Comparison of ENCODE assay signal across 18 cellular contexts in genomic region chr1:180198611-180199010, GRCh38. TPM values are rescaled to one million over a fixed set of nuclear protein-coding genes. Genes with fewer than 3 reads are reported as not detected.
DNase-seq lines count a peak whose midpoint lies in the region; ATAC-seq and TF ChIP-seq lines count a peak whose summit lies in the region.
"Had no signal": no experiment of that assay in that cellular context is flagged by ENCODE, and none has a peak within 500 bp of the region (broad histone marks: within the 10 kb centered on the region; RNA-seq: fewer than 3 reads in every experiment).

No MANE protein-coding gene starts in this region.

- H3K4me3 Mint-ChIP-seq in neural progenitor cell: no peak overlapping the region
- H3K4me3 Mint-ChIP-seq: CD14-positive monocyte; CD4-positive, alpha-beta memory T cell; GM23338; HFFc6 had no signal

- no peak for TF ChIP-seq CTCF in HEK293 (tag by site-specific recombination; IDR thresholded peaks at IDR 0.05)
- TF ChIP-seq CTCF in VCaP (conservative IDR thresholded peaks at IDR 0.05): no peak
- TF ChIP-seq CTCF in neural progenitor cell (IDR thresholded peaks at IDR 0.05): no peak

- H3K4me1 Mint-ChIP-seq in neural progenitor cell: peaks cover 13% of the 10 kb centered on the region
- H3K4me1 Mint-ChIP-seq: CD14-positive monocyte; CD4-positive, alpha-beta memory T cell had no signal

- intact Hi-C loops in posterior vena cava (cut with DNase I): no loop called here

- POLR2A ChIA-PET in HEK293 (lab: Yijun Ruan, JAX): no interaction called here

- ATAC-seq in HG03432 (IDR thresholded peaks at IDR 0.05; ENCODE audit: unreplicated experiment): no peak
- ATAC-seq: GM12878 had no signal

- no peak overlapping the region for H3K4me3 ChIP-seq in HEK293 (ENCODE audit: low read depth, low read length)
- no peak overlapping the region for H3K4me3 ChIP-seq in neural progenitor cell
- H3K4me3 ChIP-seq: GM12878, GM23338 had no signal

- H3K36me3 Mint-ChIP-seq in neural progenitor cell: peaks cover 4% of the 10 kb centered on the region

- H3K27ac ChIP-seq in HEK293 (ENCODE audit: extremely low read depth, low read depth, low read length): no peak overlapping the region
- peak overlapping the region; percentile 52 for H3K27ac ChIP-seq in VCaP
- H3K27ac ChIP-seq in neural progenitor cell: no peak overlapping the region
- H3K27ac ChIP-seq: KMS-11 had no signal

- DNase-seq in neural progenitor cell (ENCODE audit: low spot score): no peak
- no peak for DNase-seq in EL
- no peak for DNase-seq in posterior vena cava (ENCODE audit: low spot score)
- DNase-seq: ACHN; BE2C; CD4-positive, alpha-beta memory T cell; DMS153; DMS79; GF-D8; HCEC 1CT; HFFc6 had no signal

- H3K9me3 ChIP-seq in HEK293 (ENCODE audit: control insufficient read depth, insufficient read depth, low read depth, low read length): no peaks in the 10 kb centered on the region
- H3K9me3 ChIP-seq in neural progenitor cell (ENCODE audit: low read depth): no peaks in the 10 kb centered on the region
- H3K9me3 ChIP-seq: BE2C had no signal

- peak overlapping the region; percentile 26 for H3K4me2 ChIP-seq in neural progenitor cell
- H3K4me2 ChIP-seq: GM23338, KMS-11 had no signal

- H3K27ac Mint-ChIP-seq in neural progenitor cell: no peak overlapping the region
- H3K27ac Mint-ChIP-seq: CD14-positive monocyte; CD4-positive, alpha-beta memory T cell; GM23338; HFFc6 had no signal

- no peak overlapping the region for H2AFZ ChIP-seq in neural progenitor cell (replicated peaks)
- H2AFZ ChIP-seq: GM23338 had no signal

- H3K27me3 ChIP-seq in neural progenitor cell: no peaks in the 10 kb centered on the region
- H3K27me3 ChIP-seq: BE2C had no signal

- H3K27me3 Mint-ChIP-seq in neural progenitor cell (ENCODE audit: insufficient read depth, low read depth): peaks cover 18% of the 10 kb centered on the region
- H3K27me3 Mint-ChIP-seq: CD4-positive, alpha-beta memory T cell had no signal

- peaks cover 0 to 9% of the 10 kb centered on the region in 2 experiments; a peak in 1 of 3 replicates for H3K36me3 ChIP-seq in HEK293 (ENCODE audit: control insufficient read depth in 2 of 2, insufficient read depth in 1 of 2, low read length in 2 of 2)
- H3K36me3 ChIP-seq in neural progenitor cell: no peaks in the 10 kb centered on the region
- H3K36me3 ChIP-seq: BE2C had no signal

- no peaks in the 10 kb centered on the region for H3K79me2 ChIP-seq in neural progenitor cell (ENCODE audit: low read depth)

- CTCF ChIA-PET in HEK293 (lab: Yijun Ruan, JAX): interaction anchor here (0.6 to 2.4 kb wide), 3 partner anchors 10 to 279 kb away, joined by 3 to 15 read pairs (median 3); no protein-coding TSS in a partner anchor

- H3K9ac ChIP-seq in neural progenitor cell: no peak overlapping the region
- H3K9ac ChIP-seq: KMS-11 had no signal

- H3K4me1 ChIP-seq in HEK293 (ENCODE audit: control insufficient read depth, insufficient read depth, low read length): no peaks in the 10 kb centered on the region
- peaks cover 19% of the 10 kb centered on the region for H3K4me1 ChIP-seq in neural progenitor cell
- H3K4me1 ChIP-seq: BE2C had no signal

- no peaks in the 10 kb centered on the region for H3K9me3 Mint-ChIP-seq in neural progenitor cell
- H3K9me3 Mint-ChIP-seq: GM23338, HFFc6 had no signal

- peaks cover 29% of the 10 kb centered on the region for H4K20me1 ChIP-seq in neural progenitor cell (ENCODE audit: low read depth)

- peaks cover 5% of the 10 kb centered on the region for H3F3A ChIP-seq in neural progenitor cell (ENCODE audit: low read depth)

TF ChIP-seq in HEK293, 187 proteins besides CTCF, POLR2A, EP300 and RAD21:
- TF ChIP-seq, protein P1, sequence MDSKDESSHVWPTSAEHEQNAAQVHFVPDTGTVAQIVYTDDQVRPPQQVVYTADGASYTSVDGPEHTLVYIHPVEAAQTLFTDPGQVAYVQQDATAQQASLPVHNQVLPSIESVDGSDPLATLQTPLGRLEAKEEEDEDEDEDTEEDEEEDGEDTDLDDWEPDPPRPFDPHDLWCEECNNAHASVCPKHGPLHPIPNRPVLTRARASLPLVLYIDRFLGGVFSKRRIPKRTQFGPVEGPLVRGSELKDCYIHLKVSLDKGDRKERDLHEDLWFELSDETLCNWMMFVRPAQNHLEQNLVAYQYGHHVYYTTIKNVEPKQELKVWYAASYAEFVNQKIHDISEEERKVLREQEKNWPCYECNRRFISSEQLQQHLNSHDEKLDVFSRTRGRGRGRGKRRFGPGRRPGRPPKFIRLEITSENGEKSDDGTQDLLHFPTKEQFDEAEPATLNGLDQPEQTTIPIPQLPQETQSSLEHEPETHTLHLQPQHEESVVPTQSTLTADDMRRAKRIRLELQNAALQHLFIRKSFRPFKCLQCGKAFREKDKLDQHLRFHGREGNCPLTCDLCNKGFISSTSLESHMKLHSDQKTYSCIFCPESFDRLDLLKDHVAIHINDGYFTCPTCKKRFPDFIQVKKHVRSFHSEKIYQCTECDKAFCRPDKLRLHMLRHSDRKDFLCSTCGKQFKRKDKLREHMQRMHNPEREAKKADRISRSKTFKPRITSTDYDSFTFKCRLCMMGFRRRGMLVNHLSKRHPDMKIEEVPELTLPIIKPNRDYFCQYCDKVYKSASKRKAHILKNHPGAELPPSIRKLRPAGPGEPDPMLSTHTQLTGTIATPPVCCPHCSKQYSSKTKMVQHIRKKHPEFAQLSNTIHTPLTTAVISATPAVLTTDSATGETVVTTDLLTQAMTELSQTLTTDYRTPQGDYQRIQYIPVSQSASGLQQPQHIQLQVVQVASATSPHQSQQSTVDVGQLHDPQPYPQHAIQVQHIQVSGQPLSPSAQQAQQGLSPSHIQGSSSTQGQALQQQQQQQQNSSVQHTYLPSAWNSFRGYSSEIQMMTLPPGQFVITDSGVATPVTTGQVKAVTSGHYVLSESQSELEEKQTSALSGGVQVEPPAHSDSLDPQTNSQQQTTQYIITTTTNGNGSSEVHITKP (tag by site-specific recombination; IDR thresholded peaks at IDR 0.05): peak; percentile 39; the same call in 1 of the 2 replicates
- no peak for TF ChIP-seq ZNF449 (tag by site-specific recombination; IDR thresholded peaks at IDR 0.05)
TF ChIP-seq in HEK293: peak in this region for 1.

RNA-seq across cellular contexts. Expression of gene LHX4, which starts 31.5 kb away (rescaled TPM):
- 0.06 TPM in 1 of 2 replicates, not detected in the other for total RNA-seq in neural progenitor cell (ENCODE audit: low replicate concordance)
- total RNA-seq in posterior vena cava: not detected
- total RNA-seq: CD4-positive, alpha-beta memory T cell; GM12878 had no signal

RNA-seq across cellular contexts. Expression of gene QSOX1, which starts 43.9 kb away (rescaled TPM):
- total RNA-seq in neural progenitor cell (ENCODE audit: low replicate concordance) (13.6 and 58.3 TPM in 2 replicates), posterior vena cava (100 to 1,000 TPM in 1 of 2 donors, 10 to 100 TPM in 1; 80.3 to 104 TPM)
